1 cellular context compared by ENCODE assay signal in the genomic region with DNA sequence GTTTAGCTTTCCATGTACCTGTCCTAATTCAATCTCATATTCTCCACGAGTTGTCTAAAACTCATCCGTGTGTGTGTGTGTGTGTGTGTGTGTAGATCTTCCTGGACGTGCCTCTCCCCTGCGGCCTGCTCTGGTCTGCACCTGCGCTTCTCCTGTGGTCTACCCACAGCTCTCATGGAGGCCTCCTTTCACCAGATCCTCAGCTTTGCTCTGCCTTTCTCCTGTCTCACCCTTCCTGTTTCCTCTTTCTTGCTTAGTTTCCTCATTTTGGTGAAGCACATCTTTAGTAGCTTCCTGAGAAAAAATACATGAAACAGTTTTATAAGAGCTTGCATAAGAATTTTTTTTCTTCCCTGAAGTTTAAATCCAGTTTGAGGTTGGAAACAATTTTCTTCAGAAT.
TF ChIP-seq lines count a peak whose summit lies in the region.

No MANE protein-coding gene starts in this region.

TF ChIP-seq in HepG2, 621 proteins besides CTCF, POLR2A, EP300 and RAD21 (continued from another document):
- TF ChIP-seq, protein P1, sequence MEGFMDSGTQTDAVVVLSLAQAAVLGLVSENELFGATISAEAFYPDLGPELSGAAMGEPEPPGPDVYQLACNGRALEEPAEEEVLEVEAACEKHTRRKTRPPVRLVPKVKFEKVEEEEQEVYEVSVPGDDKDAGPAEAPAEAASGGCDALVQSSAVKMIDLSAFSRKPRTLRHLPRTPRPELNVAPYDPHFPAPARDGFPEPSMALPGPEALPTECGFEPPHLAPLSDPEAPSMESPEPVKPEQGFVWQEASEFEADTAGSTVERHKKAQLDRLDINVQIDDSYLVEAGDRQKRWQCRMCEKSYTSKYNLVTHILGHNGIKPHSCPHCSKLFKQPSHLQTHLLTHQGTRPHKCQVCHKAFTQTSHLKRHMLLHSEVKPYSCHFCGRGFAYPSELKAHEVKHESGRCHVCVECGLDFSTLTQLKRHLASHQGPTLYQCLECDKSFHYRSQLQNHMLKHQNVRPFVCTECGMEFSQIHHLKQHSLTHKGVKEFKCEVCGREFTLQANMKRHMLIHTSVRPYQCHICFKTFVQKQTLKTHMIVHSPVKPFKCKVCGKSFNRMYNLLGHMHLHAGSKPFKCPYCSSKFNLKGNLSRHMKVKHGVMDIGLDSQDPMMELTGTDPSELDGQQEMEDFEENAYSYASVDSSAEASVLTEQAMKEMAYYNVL (CRISPR knock-in tag; IDR thresholded peaks at IDR 0.05; ENCODE audit: borderline replicate concordance): no peak
